In the genomic region with DNA sequence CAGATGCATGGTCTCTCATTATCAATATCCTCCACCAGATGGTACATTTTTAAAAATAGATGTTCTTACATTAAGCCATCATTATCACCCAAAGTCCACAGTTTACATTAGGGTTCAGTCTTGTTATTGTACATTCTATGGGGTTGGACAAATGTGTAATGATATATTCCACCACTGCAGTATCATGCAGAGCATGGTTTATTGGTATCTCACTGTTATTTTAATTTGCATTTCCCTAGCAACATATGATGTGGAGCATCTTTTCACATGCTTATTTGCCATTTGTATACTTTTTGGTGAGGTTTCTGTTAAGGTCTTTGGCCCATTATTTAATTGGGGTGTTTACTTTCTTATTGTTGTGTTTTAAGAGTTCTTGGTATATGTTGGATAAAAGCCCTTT, we compare ENCODE assay signal across 28 cellular contexts.
"Had no signal": no experiment of that assay in that cellular context is flagged by ENCODE, and none has a peak within 500 bp of the region (broad histone marks: within the 10 kb centered on the region; RNA-seq: fewer than 3 reads in every experiment).

No MANE protein-coding gene starts in this region.

- H3K27ac ChIP-seq: neural progenitor cell, ovary, parathyroid adenoma, psoas muscle, right lobe of liver, sigmoid colon, stomach, thoracic aorta, thyroid gland, tibial nerve, upper lobe of left lung, vagina had no signal

- H3K4me3 ChIP-seq: neural progenitor cell, ovary, psoas muscle, right lobe of liver, sigmoid colon, stomach, thoracic aorta, thyroid gland, tibial nerve, upper lobe of left lung, vagina had no signal

- H3K27ac Mint-ChIP-seq: progenitor cell of endocrine pancreas; stimulated activated effector memory CD8-positive, alpha-beta T cell treated with anti-CD3 and anti-CD28 coated beads, Interleukin-12 subunit alpha, Interleukin-12 subunit beta, amount 100 ng/mL, for 72 hours; stimulated activated naive B cell treated with anti-CD40 and anti-IgM and Interleukin-4, amounts not matched to agents 10 μg/mL and 1 μg/mL and 100 μg/mL, for 72 hours; stimulated activated naive CD8-positive, alpha-beta T cell treated with anti-CD3 and anti-CD28 coated beads, Interleukin-15, Interleukin-2, amounts not matched to agents 100 ng/mL and 50 ng/mL, for 24 hours had no signal

- H3K27me3 Mint-ChIP-seq: progenitor cell of endocrine pancreas; stimulated activated naive B cell treated with anti-CD40 and anti-IgM and Interleukin-4, amounts not matched to agents 10 μg/mL and 1 μg/mL and 100 μg/mL, for 72 hours; stimulated activated naive CD8-positive, alpha-beta T cell treated with anti-CD3 and anti-CD28 coated beads, Interleukin-15, Interleukin-2, amounts not matched to agents 100 ng/mL and 50 ng/mL, for 24 hours had no signal

- DNase-seq: occipital lobe; ovary; posterior cingulate gyrus; psoas muscle; right cardiac atrium; right lobe of liver; sigmoid colon; small intestine; stimulated activated CD4-positive, alpha-beta T cell treated with anti-CD3 and anti-CD28 coated beads, Interleukin-15, amount 100 ng/mL, for 24 hours; stimulated activated CD4-positive, alpha-beta T cell treated with anti-CD3 and anti-CD28 coated beads, Interleukin-2, amount 100 ng/mL, for 24 hours; stimulated activated CD4-positive, alpha-beta T cell treated with anti-CD3 and anti-CD28 coated beads, Interleukin-2, amount 100 ng/mL, for 48 hours; stimulated activated CD4-positive, alpha-beta T cell treated with anti-CD3 and anti-CD28 coated beads, Interleukin-4, amount 100 ng/mL, for 24 hours; stimulated activated naive B cell treated with anti-CD40 and anti-IgM and Interleukin-4, amounts not matched to agents 10 μg/mL and 1 μg/mL and 100 μg/mL, for 72 hours; stimulated activated naive CD4-positive, alpha-beta T cell treated with Interleukin-2 at 50 U/mL for 16 hours; stomach; thyroid gland; trophoblast cell; upper lobe of left lung had no signal

- H3K36me3 ChIP-seq: neural progenitor cell, ovary, right lobe of liver, sigmoid colon, stomach, thoracic aorta, thyroid gland, tibial nerve, upper lobe of left lung, vagina had no signal

- H3K4me3 Mint-ChIP-seq: nephron; neural progenitor cell; stimulated activated effector memory CD8-positive, alpha-beta T cell treated with anti-CD3 and anti-CD28 coated beads, Interleukin-12 subunit alpha, Interleukin-12 subunit beta, amount 100 ng/mL, for 72 hours; stimulated activated naive B cell treated with anti-CD40 and anti-IgM and Interleukin-4, amounts not matched to agents 10 μg/mL and 1 μg/mL and 100 μg/mL, for 72 hours; stimulated activated naive CD8-positive, alpha-beta T cell treated with anti-CD3 and anti-CD28 coated beads, Interleukin-15, Interleukin-2, amounts not matched to agents 100 ng/mL and 50 ng/mL, for 24 hours had no signal

- H3K27me3 ChIP-seq: neural progenitor cell, ovary, right lobe of liver, sigmoid colon, stomach, thyroid gland, tibial nerve, upper lobe of left lung, vagina had no signal

- H3K9me3 Mint-ChIP-seq: stimulated activated effector memory CD8-positive, alpha-beta T cell treated with anti-CD3 and anti-CD28 coated beads, Interleukin-12 subunit alpha, Interleukin-12 subunit beta, amount 100 ng/mL, for 72 hours had no signal

- H3K4me1 Mint-ChIP-seq: stimulated activated effector memory CD8-positive, alpha-beta T cell treated with anti-CD3 and anti-CD28 coated beads, Interleukin-12 subunit alpha, Interleukin-12 subunit beta, amount 100 ng/mL, for 72 hours; stimulated activated naive B cell treated with anti-CD40 and anti-IgM and Interleukin-4, amounts not matched to agents 10 μg/mL and 1 μg/mL and 100 μg/mL, for 72 hours had no signal

- H3K4me1 ChIP-seq: neural progenitor cell, parathyroid adenoma, psoas muscle, right lobe of liver, sigmoid colon, stomach, thyroid gland, tibial nerve, upper lobe of left lung, vagina had no signal

- H3K36me3 Mint-ChIP-seq: neural progenitor cell; stimulated activated effector memory CD8-positive, alpha-beta T cell treated with anti-CD3 and anti-CD28 coated beads, Interleukin-12 subunit alpha, Interleukin-12 subunit beta, amount 100 ng/mL, for 72 hours; stimulated activated naive B cell treated with anti-CD40 and anti-IgM and Interleukin-4, amounts not matched to agents 10 μg/mL and 1 μg/mL and 100 μg/mL, for 72 hours had no signal

- FAIRE-seq: small intestine, urothelium cell line had no signal

- H3K9me3 ChIP-seq: ovary, psoas muscle, thoracic aorta, thyroid gland, upper lobe of left lung, vagina had no signal
